Comparison of ENCODE assay signal across 20 cellular contexts in the genomic region with DNA sequence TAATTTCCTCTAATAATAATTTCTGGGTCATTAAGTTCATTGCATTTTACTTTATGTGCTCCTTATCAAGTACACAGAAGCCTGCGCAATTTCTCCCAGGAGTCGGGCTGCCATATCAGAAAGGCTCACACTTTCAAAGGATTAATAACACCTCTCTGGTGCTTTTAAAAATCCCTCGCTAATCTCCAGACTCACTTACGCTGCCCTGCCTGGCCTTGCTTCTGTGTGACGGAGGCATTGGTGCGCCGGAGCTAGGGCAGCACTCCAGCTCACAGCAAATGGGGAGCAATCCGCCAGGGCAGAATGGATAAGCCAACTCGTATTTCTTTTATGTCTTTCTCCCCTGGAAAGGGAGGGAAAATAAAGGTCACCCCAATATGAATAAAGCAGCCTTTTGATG.
DNase-seq lines count a peak whose midpoint lies in the region; ATAC-seq and TF ChIP-seq lines count a peak whose summit lies in the region.
"Had no signal": no experiment of that assay in that cellular context is flagged by ENCODE, and none has a peak within 500 bp of the region (broad histone marks: within the 10 kb centered on the region; RNA-seq: fewer than 3 reads in every experiment).

No MANE protein-coding gene starts in this region.

- no peaks in the 10 kb centered on the region for H3F3A ChIP-seq in smooth muscle cell (ENCODE audit: low read depth)

- H3K4me3 ChIP-seq in right atrium auricular region (no peak overlapping the region), smooth muscle cell (no peak overlapping the region)

- H3K9me3 ChIP-seq in right atrium auricular region (no peaks in the 10 kb centered on the region), smooth muscle cell (replicated peaks; ENCODE audit: low read depth) (no peaks in the 10 kb centered on the region)
- H3K9me3 ChIP-seq: BE2C, Caco-2 had no signal

- H3K4me2 ChIP-seq in smooth muscle cell, result peak overlapping the region; percentile 44

- intact Hi-C loops in Right ventricle myocardium superior (cut with DNase I), result no loop called here

- 31% methylated on average over 9 of the region's 9 CpGs for WGBS in smooth muscle cell (ENCODE audit: low lambda C conversion rate)

- H3K27me3 ChIP-seq in right atrium auricular region (no peaks in the 10 kb centered on the region), smooth muscle cell (ENCODE audit: low read depth) (no peaks in the 10 kb centered on the region)
- H3K27me3 ChIP-seq: BE2C had no signal

- CTCF ChIA-PET in RWPE1 (lab: Yijun Ruan, JAX), result no interaction called here

- H3K36me3 ChIP-seq in right atrium auricular region, result no peaks in the 10 kb centered on the region
- H3K36me3 ChIP-seq in smooth muscle cell (ENCODE audit: low read depth), result no peaks in the 10 kb centered on the region
- H3K36me3 ChIP-seq: BE2C had no signal

- no peaks in the 10 kb centered on the region for H3K79me2 ChIP-seq in smooth muscle cell (ENCODE audit: low read depth)

- POLR2A ChIA-PET in RWPE1 (lab: Yijun Ruan, JAX; ENCODE audit: low non-redundant PET), result no interaction called here

- H4K20me1 ChIP-seq in smooth muscle cell (ENCODE audit: low read depth), result no peaks in the 10 kb centered on the region

- ATAC-seq in Right ventricle myocardium superior (ENCODE audit: poor library complexity) (peak; percentile 15), HG02588 (IDR thresholded peaks at IDR 0.05; ENCODE audit: unreplicated experiment) (no peak)
- ATAC-seq: Panc1 had no signal

- H3K4me1 ChIP-seq in right atrium auricular region (no peaks in the 10 kb centered on the region), smooth muscle cell (ENCODE audit: low read depth) (no peaks in the 10 kb centered on the region)
- H3K4me1 ChIP-seq: Caco-2 had no signal

- H2AFZ ChIP-seq in smooth muscle cell (ENCODE audit: low read depth), result peak overlapping the region; percentile 46

- H3K9ac ChIP-seq in smooth muscle cell (ENCODE audit: low read depth), result no peak overlapping the region

- no peak for DNase-seq in Right ventricle myocardium superior
- no peak for DNase-seq in right atrium auricular region (ENCODE audit: low spot score)
- DNase-seq in NCI-H524 treated with DMSO at 0.1 percent for 48 hours (lab: John Stamatoyannopoulos, UW), result peak; percentile 82
- peak; percentile 14 for DNase-seq in left kidney (ENCODE audit: low read depth, low spot score)
- DNase-seq in smooth muscle cell (lab: John Stamatoyannopoulos, UW; ENCODE audit: unreplicated experiment), result no peak
- no peak for DNase-seq in RWPE1 (ENCODE audit: low spot score)
- no peak for DNase-seq in SKM-1 treated with dmso at 0.1 percent for 144 hours (lab: John Stamatoyannopoulos, UW; ENCODE audit: unreplicated experiment)
- DNase-seq: BE2C; Caco-2; CD4-positive, alpha-beta T cell; H7; HFFc6; KG1; NCI-H1105 treated with DMSO at 0.1 percent for 48 hours; NCI-H1694; NCI-H2081 treated with DMSO at 0.1 percent for 48 hours; NCI-H345; NCI-H526 treated with DMSO at 0.1 percent for 48 hours had no signal

- no peak for TF ChIP-seq CTCF in right atrium auricular region (IDR thresholded peaks at IDR 0.05)
- no peak for TF ChIP-seq CTCF in smooth muscle cell (IDR thresholded peaks at IDR 0.05; ENCODE audit: borderline replicate concordance, insufficient read depth, poor library complexity, severe bottlenecking)
- no peak for TF ChIP-seq CTCF in RWPE1 (conservative IDR thresholded peaks at IDR 0.05; ENCODE audit: low read depth)

- H3K27ac ChIP-seq in right atrium auricular region (no peak overlapping the region), smooth muscle cell (ENCODE audit: low read depth) (no peak overlapping the region), RWPE1 (no peak overlapping the region)

Comparison
In these comparisons a context has a peak if more than half of its experiments do, and no peak if none do; other contexts are left out.
1. DNase-seq: peak in NCI-H524 treated with DMSO at 0.1 percent for 48 hours (single experiment) and left kidney (single experiment); none in Right ventricle myocardium superior (single experiment), right atrium auricular region (single experiment), smooth muscle cell (single experiment), RWPE1 (single experiment) and SKM-1 treated with dmso at 0.1 percent for 144 hours (single experiment).